Comparison of ENCODE assay signal across 16 cellular contexts in the genomic region with DNA sequence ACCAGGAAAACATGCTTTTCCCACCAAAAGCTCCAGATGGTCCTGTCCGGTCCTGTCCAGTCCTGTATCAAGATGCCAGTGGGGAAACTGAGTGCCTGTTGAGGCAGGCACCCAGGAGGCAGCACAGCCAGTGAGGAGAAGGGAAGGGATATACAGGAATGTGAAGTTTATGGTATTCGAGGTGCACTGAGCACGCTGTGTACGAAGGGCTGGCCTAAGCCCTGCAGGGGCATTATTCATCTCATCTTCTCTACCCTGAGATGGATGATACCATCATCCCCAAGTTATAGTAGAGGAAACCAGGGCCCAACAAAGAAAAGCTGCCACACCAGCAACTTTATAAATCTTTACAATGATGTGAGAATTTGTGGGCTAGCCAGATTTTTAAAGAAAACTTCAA. TPM values are rescaled to one million over a fixed set of nuclear protein-coding genes. Genes with fewer than 3 reads are reported as not detected.
DNase-seq lines count a peak whose midpoint lies in the region; ATAC-seq and TF ChIP-seq lines count a peak whose summit lies in the region.
"Had no signal": no experiment of that assay in that cellular context is flagged by ENCODE, and none has a peak within 500 bp of the region (broad histone marks: within the 10 kb centered on the region; RNA-seq: fewer than 3 reads in every experiment).

No MANE protein-coding gene starts in this region.

- no peaks in the 10 kb centered on the region for H3K79me2 ChIP-seq in MM.1S (ENCODE audit: low read length)

- H3K9me2 ChIP-seq in MM.1S (replicated peaks; ENCODE audit: insufficient read depth, low read length): no peaks in the 10 kb centered on the region

- no peak overlapping the region for H3K27ac ChIP-seq in MM.1S (ENCODE audit: low read length)
- H3K27ac ChIP-seq: upper lobe of left lung had no signal

- H3K4me2 ChIP-seq in MM.1S (ENCODE audit: low read depth, low read length): no peak overlapping the region

- no peaks in the 10 kb centered on the region for H3K9me3 ChIP-seq in MM.1S (replicated peaks; ENCODE audit: insufficient read depth, low read length)
- H3K9me3 ChIP-seq: upper lobe of left lung had no signal

- peak overlapping the region; percentile 63 for H3K27ac Mint-ChIP-seq in activated CD8-positive, alpha-beta memory T cell treated with anti-CD3 and anti-CD28 coated beads, Interleukin-2, amount 10 ng/mL, durations not matched to agents 7 days and 5 days
- peak overlapping the region; percentile 51 to 77 for H3K27ac Mint-ChIP-seq in effector memory CD8-positive, alpha-beta T cell
- no peak overlapping the region for H3K27ac Mint-ChIP-seq in stimulated activated naive B cell treated with anti-CD40 and anti-IgM and Interleukin-4, amounts not matched to agents 10 μg/mL and 1 μg/mL and 100 μg/mL, for 72 hours
- H3K27ac Mint-ChIP-seq: CD4-positive, alpha-beta T cell had no signal

- no peaks in the 10 kb centered on the region for H3K36me3 ChIP-seq in MM.1S (replicated peaks; ENCODE audit: insufficient read depth, low read length)
- H3K36me3 ChIP-seq: upper lobe of left lung had no signal

- no peak for DNase-seq in activated CD8-positive, alpha-beta memory T cell treated with anti-CD3 and anti-CD28 coated beads, Interleukin-2, amount 10 ng/mL, durations not matched to agents 7 days and 5 days
- DNase-seq in activated CD8-positive, alpha-beta memory T cell treated with anti-CD3 and anti-CD28 coated beads, Interleukin-2, amount 50 U/mL, for 4 hours: no peak
- DNase-seq in MM.1S (no peak), NCI-H748 (lab: John Stamatoyannopoulos, UW; ENCODE audit: unreplicated experiment) (no peak)
- DNase-seq in effector memory CD8-positive, alpha-beta T cell: no peak
- DNase-seq in stimulated activated naive B cell treated with anti-CD40 and anti-IgM and Interleukin-4, amounts not matched to agents 10 μg/mL and 1 μg/mL and 100 μg/mL, for 72 hours: no peak
- DNase-seq: cerebellar nuclear complex had no signal

- no peak overlapping the region for H3K9ac ChIP-seq in MM.1S (ENCODE audit: low read length)

- peak overlapping the region; percentile 69 for H2AFZ ChIP-seq in MM.1S (ENCODE audit: low read length)

- 0 out of 2 replicates have a peak, but pooled peaks cover 3% of the 10 kb centered on the region for H3K27me3 ChIP-seq in MM.1S (replicated peaks; ENCODE audit: insufficient read depth, low read length)

- H4K20me1 ChIP-seq in MM.1S (ENCODE audit: insufficient read depth, low read length): no peaks in the 10 kb centered on the region

- H3K27me3 Mint-ChIP-seq in activated CD8-positive, alpha-beta memory T cell treated with anti-CD3 and anti-CD28 coated beads, Interleukin-2, amount 10 ng/mL, durations not matched to agents 7 days and 5 days: peaks cover 17% of the 10 kb centered on the region
- H3K27me3 Mint-ChIP-seq in effector memory CD8-positive, alpha-beta T cell: peaks cover 18 to 27% of the 10 kb centered on the region in 2 donors
- peaks cover 12 to 37% of the 10 kb centered on the region in 2 donors for H3K27me3 Mint-ChIP-seq in stimulated activated naive B cell treated with anti-CD40 and anti-IgM and Interleukin-4, amounts not matched to agents 10 μg/mL and 1 μg/mL and 100 μg/mL, for 72 hours

- no peaks in the 10 kb centered on the region for H3F3A ChIP-seq in MM.1S (ENCODE audit: insufficient read depth, low read length)

- CTCF ChIA-PET in activated CD8-positive, alpha-beta memory T cell treated with anti-CD3 and anti-CD28 coated beads, Interleukin-2, amount 10 ng/mL, durations not matched to agents 7 days and 5 days (lab: Charles Lee): interaction anchor here (0.6 to 8.2 kb wide), 21 partner anchors 8 to 228 kb away, joined by 3 to 153 read pairs (median 6); a partner anchor contains a TSS

- H3K9me3 Mint-ChIP-seq in activated CD8-positive, alpha-beta memory T cell treated with anti-CD3 and anti-CD28 coated beads, Interleukin-2, amount 10 ng/mL, durations not matched to agents 7 days and 5 days (ENCODE audit: low read depth): no peaks in the 10 kb centered on the region
- no peaks in the 10 kb centered on the region for H3K9me3 Mint-ChIP-seq in effector memory CD8-positive, alpha-beta T cell
- H3K9me3 Mint-ChIP-seq in stimulated activated naive B cell treated with anti-CD40 and anti-IgM and Interleukin-4, amounts not matched to agents 10 μg/mL and 1 μg/mL and 100 μg/mL, for 72 hours: no peaks in the 10 kb centered on the region
- H3K9me3 Mint-ChIP-seq: CD4-positive, alpha-beta T cell; naive B cell had no signal

- no peak overlapping the region for H3K4me3 Mint-ChIP-seq in activated CD8-positive, alpha-beta memory T cell treated with anti-CD3 and anti-CD28 coated beads, Interleukin-2, amount 10 ng/mL, durations not matched to agents 7 days and 5 days
- no peak overlapping the region for H3K4me3 Mint-ChIP-seq in effector memory CD8-positive, alpha-beta T cell
- H3K4me3 Mint-ChIP-seq in stimulated activated naive B cell treated with anti-CD40 and anti-IgM and Interleukin-4, amounts not matched to agents 10 μg/mL and 1 μg/mL and 100 μg/mL, for 72 hours: no peak overlapping the region
- H3K4me3 Mint-ChIP-seq: CD4-positive, alpha-beta T cell; naive B cell had no signal

- H3K4me3 ChIP-seq in MM.1S (ENCODE audit: low read length): no peak overlapping the region
- H3K4me3 ChIP-seq: upper lobe of left lung had no signal

- 0 out of 2 replicates have a peak, but pooled peaks cover 4% of the 10 kb centered on the region for H3K4me1 ChIP-seq in MM.1S (ENCODE audit: low read length)

- no peak for TF ChIP-seq CTCF in MM.1S (IDR thresholded peaks at IDR 0.05; ENCODE audit: low read length)

- no peak for ATAC-seq in activated CD8-positive, alpha-beta memory T cell treated with anti-CD3 and anti-CD28 coated beads, Interleukin-2, amount 10 ng/mL, durations not matched to agents 7 days and 5 days
- no peak for ATAC-seq in effector memory CD8-positive, alpha-beta T cell (replicated peaks)
- peak; percentile 37 to 44 for ATAC-seq in stimulated activated naive B cell treated with anti-CD40 and anti-IgM and Interleukin-4, amounts not matched to agents 10 μg/mL and 1 μg/mL and 100 μg/mL, for 72 hours (replicated peaks)
- ATAC-seq in HG02571 (IDR thresholded peaks at IDR 0.05; ENCODE audit: unreplicated experiment) (no peak), HG02852 (IDR thresholded peaks at IDR 0.05; ENCODE audit: unreplicated experiment) (no peak)

- H3K4me1 Mint-ChIP-seq in activated CD8-positive, alpha-beta memory T cell treated with anti-CD3 and anti-CD28 coated beads, Interleukin-2, amount 10 ng/mL, durations not matched to agents 7 days and 5 days: peaks cover 24% of the 10 kb centered on the region
- peaks cover 9 to 12% of the 10 kb centered on the region in 2 donors for H3K4me1 Mint-ChIP-seq in effector memory CD8-positive, alpha-beta T cell (ENCODE audit: low read depth in 2 of 2)
- peaks cover 10 to 17% of the 10 kb centered on the region in 2 donors for H3K4me1 Mint-ChIP-seq in stimulated activated naive B cell treated with anti-CD40 and anti-IgM and Interleukin-4, amounts not matched to agents 10 μg/mL and 1 μg/mL and 100 μg/mL, for 72 hours

- no peaks in the 10 kb centered on the region for H3K36me3 Mint-ChIP-seq in activated CD8-positive, alpha-beta memory T cell treated with anti-CD3 and anti-CD28 coated beads, Interleukin-2, amount 10 ng/mL, durations not matched to agents 7 days and 5 days
- H3K36me3 Mint-ChIP-seq in effector memory CD8-positive, alpha-beta T cell (ENCODE audit: insufficient read depth): no peaks in the 10 kb centered on the region
- no peaks in the 10 kb centered on the region for H3K36me3 Mint-ChIP-seq in stimulated activated naive B cell treated with anti-CD40 and anti-IgM and Interleukin-4, amounts not matched to agents 10 μg/mL and 1 μg/mL and 100 μg/mL, for 72 hours
- H3K36me3 Mint-ChIP-seq: naive B cell had no signal

RNA-seq across cellular contexts. Expression of a gene that starts 23.4 kb away (rescaled TPM):
- under 1 TPM in 1 of 2 experiments, not detected in 1; 0.37 TPM for total RNA-seq in activated CD8-positive, alpha-beta memory T cell treated with anti-CD3 and anti-CD28 coated beads, Interleukin-2, amount 10 ng/mL, durations not matched to agents 7 days and 5 days
- total RNA-seq: A673; CD4-positive, alpha-beta T cell; HT-29; lower leg skin; pulmonary artery endothelial cell had no signal

Comparison
In these comparisons a context has a peak if more than half of its experiments do, and no peak if none do; other contexts are left out.
1. ATAC-seq: peak in stimulated activated naive B cell treated with anti-CD40 and anti-IgM and Interleukin-4, amounts not matched to agents 10 μg/mL and 1 μg/mL and 100 μg/mL, for 72 hours (2 of 2); none in activated CD8-positive, alpha-beta memory T cell treated with anti-CD3 and anti-CD28 coated beads, Interleukin-2, amount 10 ng/mL, durations not matched to agents 7 days and 5 days (single experiment), effector memory CD8-positive, alpha-beta T cell (single experiment), HG02571 (single experiment) and HG02852 (single experiment).